16 cellular contexts compared by ENCODE assay signal in genomic region chr10:76285012-76285411, GRCh38.
A peak's percentile ranks its signal among the peaks of the same experiment; 100 is the strongest.
DNase-seq lines count a peak whose midpoint lies in the region; ATAC-seq, FAIRE-seq and TF ChIP-seq lines count a peak whose summit lies in the region.
"Had no signal": no experiment of that assay in that cellular context is flagged by ENCODE, and none has a peak within 500 bp of the region (broad histone marks: within the 10 kb centered on the region; RNA-seq: fewer than 3 reads in every experiment).

No MANE protein-coding gene starts in this region.

- H3K36me3 ChIP-seq in bronchial epithelial cell (ENCODE audit: control insufficient read depth, insufficient read depth, low read length) = no peaks in the 10 kb centered on the region
- H3K36me3 ChIP-seq: BLaER1, esophagus muscularis mucosa had no signal

- TF ChIP-seq CTCF in bronchial epithelial cell (IDR thresholded peaks at IDR 0.05; ENCODE audit: insufficient read depth, low read length, severe bottlenecking) = no peak

- ATAC-seq in HG03108 (IDR thresholded peaks at IDR 0.05; ENCODE audit: unreplicated experiment) = no peak

- FAIRE-seq in bronchial epithelial cell (lab: Jason Lieb, UNC) = no peak
- FAIRE-seq: G401.6 had no signal

- no peak overlapping the region for H3K4me3 ChIP-seq in bronchial epithelial cell (ENCODE audit: low read depth, low read length)
- H3K4me3 ChIP-seq: BLaER1, esophagus muscularis mucosa had no signal

- no peaks in the 10 kb centered on the region for H3K27me3 ChIP-seq in bronchial epithelial cell (ENCODE audit: control insufficient read depth, insufficient read depth, low read length)
- H3K27me3 ChIP-seq: BLaER1, esophagus muscularis mucosa had no signal

- peak; percentile 71 for DNase-seq in AG08395 (ENCODE audit: low spot score)
- peak; percentile 72 for DNase-seq in HT1080 (ENCODE audit: low read depth)
- DNase-seq in bronchial epithelial cell (ENCODE audit: low read depth) = peak; percentile 96
- peak; percentile 68 for DNase-seq in kidney glomerular epithelial cell (lab: John Stamatoyannopoulos, UW)
- no peak for DNase-seq in NAMALWA (ENCODE audit: low spot score)
- DNase-seq in SHP77 treated with DMSO at 0.1 percent for 48 hours (lab: John Stamatoyannopoulos, UW) = no peak
- DNase-seq in CD1c-positive myeloid dendritic cell (ENCODE audit: extremely low spot score) = no peak
- DNase-seq: activated naive CD4-positive, alpha-beta T cell treated with anti-CD3 and anti-CD28 coated beads, Interleukin-2, amount 50 U/mL, for 16 hours; H9; MV-4-11; NCI-H2171 treated with DMSO at 0.1 percent for 48 hours; nucleus accumbens had no signal

Comparison
In these comparisons a context has a peak if more than half of its experiments do, and no peak if none do; other contexts are left out.
1. DNase-seq: peak in AG08395 (single experiment), HT1080 (single experiment), bronchial epithelial cell (single experiment) and kidney glomerular epithelial cell (single experiment); none in NAMALWA (single experiment), SHP77 treated with DMSO at 0.1 percent for 48 hours (single experiment) and CD1c-positive myeloid dendritic cell (single experiment).